11 cellular contexts compared by ENCODE assay signal in the genomic region with DNA sequence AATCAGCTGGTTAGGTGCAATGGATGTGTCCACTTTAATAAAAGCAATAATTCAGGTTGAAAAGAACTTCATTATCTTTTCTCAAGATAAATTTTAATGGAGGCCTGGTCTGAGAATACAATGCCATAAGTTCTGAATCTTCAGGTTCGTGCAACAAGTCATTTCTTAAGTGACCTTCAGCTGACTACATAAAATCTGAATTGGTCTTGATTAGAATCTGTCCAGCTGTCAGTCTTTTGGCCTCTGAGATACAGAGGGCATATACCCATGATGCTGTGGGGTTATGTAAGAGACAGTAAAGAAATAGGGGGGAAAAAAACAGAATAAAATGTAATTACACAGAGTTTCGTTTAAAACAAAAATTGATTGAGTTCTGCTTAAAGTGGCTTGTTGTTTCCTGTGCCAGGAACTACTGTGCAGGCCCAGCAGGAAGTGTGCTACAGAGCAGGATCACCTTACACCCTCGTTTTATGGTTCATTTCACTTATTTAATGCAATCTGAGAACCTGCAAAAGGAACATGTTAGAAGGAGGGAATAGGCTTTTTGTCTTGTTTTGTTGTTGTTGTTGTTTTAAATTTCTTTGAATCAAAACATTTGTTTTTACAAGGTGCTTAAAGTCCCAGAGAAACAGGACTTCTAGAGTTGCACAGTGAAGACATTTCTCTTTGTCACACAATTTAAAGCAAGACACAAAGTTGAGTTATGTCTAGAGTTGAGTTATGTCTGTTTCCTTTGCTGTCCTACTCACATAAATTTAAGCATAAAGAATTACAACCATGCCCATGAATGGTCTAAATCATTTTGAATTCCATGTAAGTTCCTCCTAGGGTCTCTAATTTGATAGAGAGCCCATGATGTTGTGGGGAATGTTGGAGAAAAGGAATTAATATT.
A peak's percentile ranks its signal among the peaks of the same experiment; 100 is the strongest.
DNase-seq lines count a peak whose midpoint lies in the region; ATAC-seq, FAIRE-seq and TF ChIP-seq lines count a peak whose summit lies in the region.
"Had no signal": no experiment of that assay in that cellular context is flagged by ENCODE, and none has a peak within 500 bp of the region (broad histone marks: within the 10 kb centered on the region; RNA-seq: fewer than 3 reads in every experiment).

No MANE protein-coding gene starts in this region.

- intact Hi-C loops in sciatic nerve (cut with DNase I): no loop called here

- ATAC-seq in HG02885 (IDR thresholded peaks at IDR 0.05; ENCODE audit: poor library complexity, unreplicated experiment) (peak; percentile 38), sciatic nerve (no peak), HG03039 (IDR thresholded peaks at IDR 0.05; ENCODE audit: unreplicated experiment) (no peak), HG03439 (IDR thresholded peaks at IDR 0.05; ENCODE audit: unreplicated experiment) (no peak)

- TF ChIP-seq POLR2A in GM12892 (IDR thresholded peaks at IDR 0.05; ENCODE audit: low read depth, low read length): no peak

- FAIRE-seq in GM12892 (lab: Jason Lieb, UNC): no peak
- FAIRE-seq: RCC 7860 had no signal

- peak; percentile 52 for DNase-seq in COR-L47 (lab: John Stamatoyannopoulos, UW)
- DNase-seq in NCI-H69 (lab: John Stamatoyannopoulos, UW): peak; percentile 80
- peak; percentile 3 for DNase-seq in germinal center (ENCODE audit: low spot score)
- DNase-seq in sciatic nerve (ENCODE audit: low spot score): no peak
- DNase-seq in GM12892 (ENCODE audit: insufficient read length): no peak
- DNase-seq: GOT3, midbrain had no signal

Comparison
In these comparisons a context has a peak if more than half of its experiments do, and no peak if none do; other contexts are left out.
1. DNase-seq: peak in COR-L47 (single experiment), NCI-H69 (single experiment) and germinal center (single experiment); none in sciatic nerve (single experiment) and GM12892 (single experiment).